Comparison of ENCODE assay signal across 2 cellular contexts in the genomic region with DNA sequence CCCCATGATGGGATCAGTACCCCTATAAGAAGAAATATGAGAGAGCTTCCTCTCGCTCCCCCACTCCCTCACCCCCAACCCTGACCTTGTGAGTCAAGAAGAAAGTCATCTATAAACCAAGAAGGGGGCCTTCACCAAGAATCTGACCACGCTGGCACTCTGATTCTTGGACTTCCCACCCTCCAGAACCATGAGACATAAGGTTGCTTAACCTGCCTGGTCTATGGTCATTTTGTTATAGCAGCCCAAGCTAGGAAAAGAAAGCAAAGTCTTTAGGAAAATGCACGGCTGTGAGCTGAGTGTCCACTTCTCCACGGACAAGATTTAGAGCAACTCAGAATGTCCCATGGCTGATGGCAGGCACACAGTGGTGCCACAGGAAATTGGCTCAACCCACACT.
TF ChIP-seq lines count a peak whose summit lies in the region.

No MANE protein-coding gene starts in this region.

TF ChIP-seq in A549, 52 proteins besides CTCF, POLR2A, EP300 and RAD21:
- no peak for TF ChIP-seq CHD2 (IDR thresholded peaks at IDR 0.05; ENCODE audit: low read length, partially characterized antibody)
- no peak for TF ChIP-seq JUNB (IDR thresholded peaks at IDR 0.05)
- no peak for TF ChIP-seq TP53 (CRISPR knock-in tag; IDR thresholded peaks at IDR 0.05)
- TF ChIP-seq ESRRA (IDR thresholded peaks at IDR 0.05; ENCODE audit: borderline replicate concordance, low read length), result no peak
- no peak for TF ChIP-seq CHD4 (IDR thresholded peaks at IDR 0.05; ENCODE audit: borderline replicate concordance)

TF ChIP-seq in IMR-90, 13 proteins besides CTCF, POLR2A, EP300 and RAD21:
- TF ChIP-seq CEBPB (IDR thresholded peaks at IDR 0.05; ENCODE audit: low read depth, low read length), result no peak
- no peak for TF ChIP-seq BHLHE40 (IDR thresholded peaks at IDR 0.05; ENCODE audit: low read depth, low read length)
- TF ChIP-seq, protein P1, sequence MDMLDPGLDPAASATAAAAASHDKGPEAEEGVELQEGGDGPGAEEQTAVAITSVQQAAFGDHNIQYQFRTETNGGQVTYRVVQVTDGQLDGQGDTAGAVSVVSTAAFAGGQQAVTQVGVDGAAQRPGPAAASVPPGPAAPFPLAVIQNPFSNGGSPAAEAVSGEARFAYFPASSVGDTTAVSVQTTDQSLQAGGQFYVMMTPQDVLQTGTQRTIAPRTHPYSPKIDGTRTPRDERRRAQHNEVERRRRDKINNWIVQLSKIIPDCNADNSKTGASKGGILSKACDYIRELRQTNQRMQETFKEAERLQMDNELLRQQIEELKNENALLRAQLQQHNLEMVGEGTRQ (IDR thresholded peaks at IDR 0.05; ENCODE audit: low read depth, low read length), result no peak
- TF ChIP-seq RFX5 (IDR thresholded peaks at IDR 0.05; ENCODE audit: low read depth, low read length), result no peak
- TF ChIP-seq SMC3 (IDR thresholded peaks at IDR 0.05; ENCODE audit: low read depth, low read length), result no peak
TF ChIP-seq in IMR-90: peak in this region for 0.
